Comparison of ENCODE assay signal across 26 cellular contexts in genomic region chr9:8649807-8650206, GRCh38.
"Had no signal": no experiment of that assay in that cellular context is flagged by ENCODE, and none has a peak within 500 bp of the region (broad histone marks: within the 10 kb centered on the region; RNA-seq: fewer than 3 reads in every experiment).

No MANE protein-coding gene starts in this region.

- H3K27ac ChIP-seq: body of pancreas, breast epithelium, SJSA1 had no signal

- H3K4me2 ChIP-seq: SK-N-SH had no signal

- DNase-seq: activated CD4-positive, alpha-beta T cell treated with anti-CD3 and anti-CD28 coated beads, Interleukin-2, amount 10 ng/mL, durations not matched to agents 7 days and 5 days; activated CD4-positive, alpha-beta T cell treated with anti-CD3 and anti-CD28 coated beads, Interleukin-2, amount 50 U/mL, for 48 hours; activated CD8-positive, alpha-beta T cell treated with anti-CD3 and anti-CD28 coated beads, Interleukin-2, amount 10 ng/mL, durations not matched to agents 7 days and 5 days; activated gamma-delta T cell; activated naive CD4-positive, alpha-beta T cell treated with Interleukin-2 at 50 U/mL for 16 hours; activated naive CD8-positive, alpha-beta T cell treated with anti-CD3 and anti-CD28 coated beads, Interleukin-2, amount 10 ng/mL, durations not matched to agents 7 days and 5 days; activated T-cell treated with anti-CD3 and anti-CD28 coated beads, Interleukin-2, amount 50 U/mL, for 24 hours; amygdala; body of pancreas; MG63; NCI-H1092 treated with DMSO at 0.1 percent for 48 hours; NCI-H1417; NCI-H146; NCI-H187; NCI-H2029 treated with DMSO at 0.1 percent for 48 hours; NCI-H2107; NCI-H2171; NCI-H510A; NCI-H526; NCI-H748 treated with DMSO at 0.1 percent for 48 hours; NK-92 treated with Interleukin-12 subunit alpha and Interleukin-12 subunit beta, amount 100 ng/mL, for 24 hours; SHP77 treated with DMSO at 0.1 percent for 48 hours; SK-N-SH had no signal

- H3K4me3 ChIP-seq: body of pancreas, breast epithelium, K562, MG63, SJSA1 had no signal

- H3K36me3 ChIP-seq: breast epithelium, MG63, SJSA1 had no signal

- H3K27me3 ChIP-seq: body of pancreas, breast epithelium, MG63, SJSA1 had no signal

- H3K9me2 ChIP-seq: SK-N-SH had no signal

- H3K9ac ChIP-seq: SK-N-SH had no signal

- H3K9me3 ChIP-seq: body of pancreas, breast epithelium, MG63, SJSA1, SK-N-SH had no signal

- ATAC-seq: activated CD8-positive, alpha-beta T cell treated with anti-CD3 and anti-CD28 coated beads, Interleukin-2, amount 10 ng/mL, durations not matched to agents 7 days and 5 days; body of pancreas; K562 had no signal

- H3K4me1 ChIP-seq: body of pancreas, breast epithelium, SJSA1 had no signal
